8 cellular contexts compared by ENCODE assay signal in the genomic region with DNA sequence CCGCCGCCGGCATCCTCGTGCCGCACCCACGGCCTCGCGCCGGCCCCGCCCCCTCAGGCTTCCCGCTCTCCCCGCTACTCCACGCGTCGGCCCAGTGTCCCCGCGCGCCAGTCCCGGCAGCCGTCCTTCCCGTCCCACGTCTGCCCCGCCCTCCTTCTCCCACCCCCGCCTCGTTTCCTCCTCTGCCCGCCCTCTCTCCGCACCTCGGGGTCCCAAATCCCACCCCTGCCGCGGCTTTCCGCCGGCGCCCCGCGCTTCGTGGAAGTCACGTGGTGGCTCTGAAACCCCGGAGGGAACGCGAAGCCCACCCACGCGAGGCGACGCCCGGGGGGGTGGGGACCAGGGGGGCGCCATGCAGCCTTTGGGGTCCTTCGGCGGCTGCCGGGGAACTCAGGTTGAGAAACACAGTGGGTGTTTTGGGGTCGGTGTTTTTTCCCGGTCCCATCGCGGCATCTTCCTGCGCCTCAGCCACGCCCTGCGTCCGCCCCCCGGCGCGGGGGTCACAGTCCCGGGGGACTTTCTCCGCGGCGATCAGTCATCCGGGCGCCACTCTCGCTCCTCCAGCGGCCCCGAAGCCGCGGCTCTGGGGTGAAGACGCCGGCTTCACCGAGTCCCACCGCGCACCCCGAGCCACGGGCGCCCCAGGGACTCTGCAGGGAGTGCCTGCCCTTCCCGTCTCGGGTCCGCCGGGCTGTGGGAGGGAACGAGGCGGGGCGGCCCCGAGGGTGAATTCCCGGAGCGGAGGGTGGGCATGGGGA. TPM values are rescaled to one million over a fixed set of nuclear protein-coding genes. Genes with fewer than 3 reads are reported as not detected.
DNase-seq lines count a peak whose midpoint lies in the region; ATAC-seq lines count a peak whose summit lies in the region.

A gene with protein sequence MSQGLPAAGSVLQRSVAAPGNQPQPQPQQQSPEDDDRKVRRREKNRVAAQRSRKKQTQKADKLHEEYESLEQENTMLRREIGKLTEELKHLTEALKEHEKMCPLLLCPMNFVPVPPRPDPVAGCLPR (minus strand): TSS at position 2 of the 758 bp plus-strand sequence. CDS start 78 bp downstream, outside the sequence.

- intact Hi-C loops in dendritic cell treated with granulocyte-macrophage colony-stimulating factor and Interleukin-4, amounts not matched to agents 40 ng/mL and 50 ng/mL, for 4 days (cut with micrococcal nuclease), result loop anchor here (1.0 to 5.0 kb wide), 3 partner anchors 15 to 52 kb away; no protein-coding TSS in a partner anchor

- H3K27ac Mint-ChIP-seq in dendritic cell treated with granulocyte-macrophage colony-stimulating factor and Interleukin-4, amounts not matched to agents 40 ng/mL and 50 ng/mL, for 4 days, result peak within 1 kb of the TSS; percentile 90
- peak within 1 kb of the TSS; percentile 89 for H3K27ac Mint-ChIP-seq in stimulated activated effector memory CD8-positive, alpha-beta T cell treated with anti-CD3 and anti-CD28 coated beads, Interleukin-12 subunit alpha, Interleukin-12 subunit beta, amount 100 ng/mL, for 72 hours

- peak; percentile 56 for DNase-seq in NCI-H748 (lab: John Stamatoyannopoulos, UW; ENCODE audit: unreplicated experiment)
- DNase-seq in NCI-H748 treated with DMSO at 0.1 percent for 48 hours (lab: John Stamatoyannopoulos, UW), result no peak
- DNase-seq in activated CD4-positive, alpha-beta T cell treated with anti-CD3 and anti-CD28 coated beads for 24 hours (ENCODE audit: low read depth in 2 of 2), result peak; percentile 36 to 55
- peak; percentile 91 for DNase-seq in mesenteric fat pad (ENCODE audit: low spot score)
- peak; percentile 67 to 97 for DNase-seq in stimulated activated effector memory CD8-positive, alpha-beta T cell treated with anti-CD3 and anti-CD28 coated beads, Interleukin-12 subunit alpha, Interleukin-12 subunit beta, amount 100 ng/mL, for 72 hours (ENCODE audit: low spot score in 2 of 2)
- no peak for DNase-seq in NCI-H526 treated with DMSO at 0.1 percent for 48 hours (lab: John Stamatoyannopoulos, UW)

- peaks cover 46% of the 10 kb centered on the region for H3K4me1 Mint-ChIP-seq in dendritic cell treated with granulocyte-macrophage colony-stimulating factor and Interleukin-4, amounts not matched to agents 40 ng/mL and 50 ng/mL, for 4 days (ENCODE audit: low read depth)
- H3K4me1 Mint-ChIP-seq in stimulated activated effector memory CD8-positive, alpha-beta T cell treated with anti-CD3 and anti-CD28 coated beads, Interleukin-12 subunit alpha, Interleukin-12 subunit beta, amount 100 ng/mL, for 72 hours, result peaks cover 74% of the 10 kb centered on the region

- H3K36me3 Mint-ChIP-seq in dendritic cell treated with granulocyte-macrophage colony-stimulating factor and Interleukin-4, amounts not matched to agents 40 ng/mL and 50 ng/mL, for 4 days (ENCODE audit: low read depth), result peaks cover 14% of the 10 kb centered on the region
- peaks cover 7% of the 10 kb centered on the region for H3K36me3 Mint-ChIP-seq in stimulated activated effector memory CD8-positive, alpha-beta T cell treated with anti-CD3 and anti-CD28 coated beads, Interleukin-12 subunit alpha, Interleukin-12 subunit beta, amount 100 ng/mL, for 72 hours

- no peaks in the 10 kb centered on the region for H3K9me3 Mint-ChIP-seq in dendritic cell treated with granulocyte-macrophage colony-stimulating factor and Interleukin-4, amounts not matched to agents 40 ng/mL and 50 ng/mL, for 4 days
- H3K9me3 Mint-ChIP-seq in stimulated activated effector memory CD8-positive, alpha-beta T cell treated with anti-CD3 and anti-CD28 coated beads, Interleukin-12 subunit alpha, Interleukin-12 subunit beta, amount 100 ng/mL, for 72 hours, result no peaks in the 10 kb centered on the region

- ATAC-seq in HG03354 (IDR thresholded peaks at IDR 0.05; ENCODE audit: poor library complexity, severe bottlenecking, unreplicated experiment), result peak; percentile 37
- peak; percentile 66 for ATAC-seq in stimulated activated effector memory CD8-positive, alpha-beta T cell treated with anti-CD3 and anti-CD28 coated beads, Interleukin-12 subunit alpha, Interleukin-12 subunit beta, amount 100 ng/mL, for 72 hours

- peak within 1 kb of the TSS; percentile 92 for H3K4me3 Mint-ChIP-seq in dendritic cell treated with granulocyte-macrophage colony-stimulating factor and Interleukin-4, amounts not matched to agents 40 ng/mL and 50 ng/mL, for 4 days
- H3K4me3 Mint-ChIP-seq in stimulated activated effector memory CD8-positive, alpha-beta T cell treated with anti-CD3 and anti-CD28 coated beads, Interleukin-12 subunit alpha, Interleukin-12 subunit beta, amount 100 ng/mL, for 72 hours, result peak within 1 kb of the TSS; percentile 84

- peaks cover 16% of the 10 kb centered on the region for H3K27me3 Mint-ChIP-seq in dendritic cell treated with granulocyte-macrophage colony-stimulating factor and Interleukin-4, amounts not matched to agents 40 ng/mL and 50 ng/mL, for 4 days

RNA-seq across cellular contexts. Expression of the gene that starts here (rescaled TPM):
- 18.8 TPM for total RNA-seq in mesenteric fat pad

Comparison
In these comparisons a context has a peak if more than half of its experiments do, and no peak if none do; other contexts are left out.
1. DNase-seq: peak in NCI-H748 (single experiment), activated CD4-positive, alpha-beta T cell treated with anti-CD3 and anti-CD28 coated beads for 24 hours (2 of 2), mesenteric fat pad (single experiment) and stimulated activated effector memory CD8-positive, alpha-beta T cell treated with anti-CD3 and anti-CD28 coated beads, Interleukin-12 subunit alpha, Interleukin-12 subunit beta, amount 100 ng/mL, for 72 hours (2 of 2); none in NCI-H748 treated with DMSO at 0.1 percent for 48 hours (single experiment) and NCI-H526 treated with DMSO at 0.1 percent for 48 hours (single experiment).